Comparison of ENCODE assay signal across 16 cellular contexts in genomic region chr6:81906709-81907204, GRCh38.
DNase-seq lines count a peak whose midpoint lies in the region; ATAC-seq, FAIRE-seq and TF ChIP-seq lines count a peak whose summit lies in the region.
"Had no signal": no experiment of that assay in that cellular context is flagged by ENCODE, and none has a peak within 500 bp of the region (broad histone marks: within the 10 kb centered on the region; RNA-seq: fewer than 3 reads in every experiment).

No MANE protein-coding gene starts in this region.

- no peak for TF ChIP-seq CTCF in D721Med (IDR thresholded peaks at IDR 0.05; ENCODE audit: insufficient read depth, missing control alignments)

- ATAC-seq in GM18909 (IDR thresholded peaks at IDR 0.05; ENCODE audit: poor library complexity, unreplicated experiment) (peak; percentile 63), GM21619 (IDR thresholded peaks at IDR 0.05; ENCODE audit: unreplicated experiment) (peak; percentile 78), HG03354 (IDR thresholded peaks at IDR 0.05; ENCODE audit: poor library complexity, severe bottlenecking, unreplicated experiment) (peak; percentile 61), left ventricle myocardium superior (peak; percentile 67), HG03521 (IDR thresholded peaks at IDR 0.05; ENCODE audit: unreplicated experiment) (no peak)
- ATAC-seq: activated T-cell treated with anti-CD3 and anti-CD28 coated beads, Interleukin-2, amount 50 U/mL, for 72 hours; SK-N-SH treated with all-trans-retinoic acid at 6 μM for 48 hours had no signal

- DNase-seq in left ventricle myocardium superior (no peak), NCI-H345 (lab: John Stamatoyannopoulos, UW) (no peak), NCI-H2081 (lab: John Stamatoyannopoulos, UW) (no peak), D721Med (ENCODE audit: insufficient read length, low spot score) (no peak)
- DNase-seq: activated B cell treated with CpG ODN at 0.5 μM for 24 hours; activated T-cell treated with anti-CD3 and anti-CD28 coated beads, Interleukin-2, amount 50 U/mL, for 72 hours; dorsolateral prefrontal cortex; GDM1; left cardiac atrium; NCI-H187 treated with DMSO at 0.1 percent for 48 hours had no signal

- FAIRE-seq in D721Med (lab: Jason Lieb, UNC), result no peak
- FAIRE-seq: frontal cortex had no signal

- intact Hi-C loops in left ventricle myocardium superior (cut with micrococcal nuclease), result no loop called here
